In genomic region chr1:34887593-34887992, GRCh38 we compare ENCODE assay signal across 30 cellular contexts. TPM values are rescaled to one million over a fixed set of nuclear protein-coding genes. Genes with fewer than 3 reads are reported as not detected.
"Had no signal": no experiment of that assay in that cellular context is flagged by ENCODE, and none has a peak within 500 bp of the region (broad histone marks: within the 10 kb centered on the region; RNA-seq: fewer than 3 reads in every experiment).

No MANE protein-coding gene starts in this region.

- H3K27me3 ChIP-seq: ovary had no signal

- H3K36me3 ChIP-seq: neural progenitor cell, ovary, stomach, thoracic aorta, thyroid gland, tibial nerve, upper lobe of left lung, uterus had no signal

- DNase-seq: naive thymus-derived CD4-positive, alpha-beta T cell; natural killer cell; occipital lobe; ovary; posterior cingulate gyrus; psoas muscle; right cardiac atrium; stimulated activated CD4-positive, alpha-beta T cell treated with anti-CD3 and anti-CD28 coated beads, Interleukin-15, amount 100 ng/mL, for 24 hours; stimulated activated CD4-positive, alpha-beta T cell treated with anti-CD3 and anti-CD28 coated beads, Interleukin-2, amount 100 ng/mL, for 24 hours; stimulated activated CD4-positive, alpha-beta T cell treated with anti-CD3 and anti-CD28 coated beads, Interleukin-2, amount 100 ng/mL, for 48 hours; stimulated activated CD4-positive, alpha-beta T cell treated with anti-CD3 and anti-CD28 coated beads, Interleukin-4, amount 100 ng/mL, for 24 hours; stimulated activated naive B cell treated with anti-CD40 and anti-IgM and Interleukin-4, amounts not matched to agents 10 μg/mL and 1 μg/mL and 100 μg/mL, for 72 hours; stimulated activated naive CD4-positive, alpha-beta T cell treated with Interleukin-2 at 50 U/mL for 16 hours; stomach; thyroid gland; trophoblast cell; upper lobe of left lung; uterus had no signal

- H3K27ac Mint-ChIP-seq: naive thymus-derived CD4-positive, alpha-beta T cell; natural killer cell; nephron; neural progenitor cell; progenitor cell of endocrine pancreas; stimulated activated effector memory CD8-positive, alpha-beta T cell treated with anti-CD3 and anti-CD28 coated beads, Interleukin-12 subunit alpha, Interleukin-12 subunit beta, amount 100 ng/mL, for 72 hours; stimulated activated naive B cell treated with anti-CD40 and anti-IgM and Interleukin-4, amounts not matched to agents 10 μg/mL and 1 μg/mL and 100 μg/mL, for 72 hours; stimulated activated naive CD8-positive, alpha-beta T cell treated with anti-CD3 and anti-CD28 coated beads, Interleukin-15, Interleukin-2, amounts not matched to agents 100 ng/mL and 50 ng/mL, for 24 hours had no signal

- H3K9ac ChIP-seq: neural progenitor cell, parathyroid adenoma had no signal

- H3K4me1 ChIP-seq: neural progenitor cell, parathyroid adenoma, psoas muscle had no signal

- H3K4me2 ChIP-seq: neural progenitor cell had no signal

- H3K4me3 ChIP-seq: neural progenitor cell, ovary, psoas muscle, skin epidermis, stomach, thoracic aorta, thyroid gland, tibial nerve, upper lobe of left lung, uterus had no signal

- H3K4me3 Mint-ChIP-seq: naive thymus-derived CD4-positive, alpha-beta T cell; natural killer cell; neural progenitor cell; stimulated activated effector memory CD8-positive, alpha-beta T cell treated with anti-CD3 and anti-CD28 coated beads, Interleukin-12 subunit alpha, Interleukin-12 subunit beta, amount 100 ng/mL, for 72 hours; stimulated activated naive B cell treated with anti-CD40 and anti-IgM and Interleukin-4, amounts not matched to agents 10 μg/mL and 1 μg/mL and 100 μg/mL, for 72 hours; stimulated activated naive CD8-positive, alpha-beta T cell treated with anti-CD3 and anti-CD28 coated beads, Interleukin-15, Interleukin-2, amounts not matched to agents 100 ng/mL and 50 ng/mL, for 24 hours had no signal

- H3K9me3 ChIP-seq: ovary, psoas muscle, thyroid gland, uterus had no signal

- ATAC-seq: naive thymus-derived CD4-positive, alpha-beta T cell; natural killer cell; psoas muscle; right cardiac atrium; sciatic nerve; stimulated activated effector memory CD8-positive, alpha-beta T cell treated with anti-CD3 and anti-CD28 coated beads, Interleukin-12 subunit alpha, Interleukin-12 subunit beta, amount 100 ng/mL, for 72 hours; stimulated activated naive B cell treated with anti-CD40 and anti-IgM and Interleukin-4, amounts not matched to agents 10 μg/mL and 1 μg/mL and 100 μg/mL, for 72 hours had no signal

- H2AFZ ChIP-seq: neural progenitor cell, parathyroid adenoma had no signal

- H3K36me3 Mint-ChIP-seq: stimulated activated effector memory CD8-positive, alpha-beta T cell treated with anti-CD3 and anti-CD28 coated beads, Interleukin-12 subunit alpha, Interleukin-12 subunit beta, amount 100 ng/mL, for 72 hours had no signal

- H3K79me2 ChIP-seq: parathyroid adenoma had no signal

- H3K27ac ChIP-seq: neural progenitor cell, ovary, parathyroid adenoma, psoas muscle, skin epidermis, stomach, thoracic aorta, thyroid gland, tibial nerve, upper lobe of left lung, uterus had no signal

- H3K4me1 Mint-ChIP-seq: neural progenitor cell had no signal

RNA-seq across cellular contexts. Expression of gene DLGAP3, which starts 41.9 kb away (rescaled TPM):
- total RNA-seq: osteoblast, urinary bladder had no signal
